Comparison of ENCODE assay signal across 21 cellular contexts in genomic region chr6:37660317-37660716, GRCh38. TPM values are rescaled to one million over a fixed set of nuclear protein-coding genes. Genes with fewer than 3 reads are reported as not detected.
DNase-seq lines count a peak whose midpoint lies in the region; ATAC-seq, FAIRE-seq and TF ChIP-seq lines count a peak whose summit lies in the region.
"Had no signal": no experiment of that assay in that cellular context is flagged by ENCODE, and none has a peak within 500 bp of the region (broad histone marks: within the 10 kb centered on the region; RNA-seq: fewer than 3 reads in every experiment).

No MANE protein-coding gene starts in this region.

- peaks cover 0 to 8% of the 10 kb centered on the region in 2 experiments for H3K36me3 ChIP-seq in SK-N-SH (replicated peaks in 1 of 2; ENCODE audit: control insufficient read depth in 1 of 2, insufficient read depth in 2 of 2, low read length in 1 of 2)
- H3K36me3 ChIP-seq in K562 (ENCODE audit: control insufficient read depth, insufficient read depth, low read length): no peaks in the 10 kb centered on the region
- H3K36me3 ChIP-seq in H1 (ENCODE audit: control insufficient read depth in 2 of 4, insufficient read depth in 4 of 4, low read length in 3 of 4): no peaks in the 10 kb centered on the region
- H3K36me3 ChIP-seq in ovary: no peaks in the 10 kb centered on the region

- no TSS peak for BruUV-seq in K562 (replicated peaks; lab: Mats Ljungman, UMichigan)

- DNase-seq in SK-N-SH (no peak), K562 (ENCODE audit: extremely low read depth in 1 of 4, low spot score in 3 of 4) (no peak), H1 (ENCODE audit: low read depth in 1 of 2, low spot score in 2 of 2) (no peak), ovary (no peak)
- DNase-seq: AML-193; Calu3; CD4-positive, alpha-beta T cell; CD8-positive, alpha-beta T cell; DMS79 treated with DMSO at 0.1 percent for 48 hours; GF-D8 had no signal

- no peak for FAIRE-seq in K562 (lab: Jason Lieb, UNC)
- FAIRE-seq in H1 (lab: Jason Lieb, UNC): no peak
- FAIRE-seq: A549, D721Med, G401.6, GM12891, GM19239 had no signal

- H3K4me1 ChIP-seq in SK-N-SH (ENCODE audit: control insufficient read depth in 1 of 2, insufficient read depth in 2 of 2, low read depth in 1 of 2, low read length in 1 of 2) (peaks cover 12 to 13% of the 10 kb centered on the region in 2 experiments; a peak in 2 of 4 replicates), K562 (replicated peaks in 1 of 2; ENCODE audit: control insufficient read depth in 2 of 2, insufficient read depth in 2 of 2, low read length in 2 of 2) (peaks cover under 1 to 4% of the 10 kb centered on the region in 2 experiments; a peak in 2 of 5 replicates), H1 (replicated peaks in 1 of 4; ENCODE audit: control insufficient read depth in 3 of 4, insufficient read depth in 4 of 4, low read length in 3 of 4) (peaks cover 0 to 1% (median 0%) of the 10 kb centered on the region in 4 experiments; a peak in 3 of 7 replicates), ovary (ENCODE audit: insufficient read depth) (no peaks in the 10 kb centered on the region)

- H3K79me2 ChIP-seq in SK-N-SH (ENCODE audit: insufficient read depth) (no peaks in the 10 kb centered on the region), K562 (ENCODE audit: control insufficient read depth, insufficient read depth, low read length) (no peaks in the 10 kb centered on the region), H1 (ENCODE audit: control insufficient read depth in 1 of 2, insufficient read depth in 2 of 2, low read length in 2 of 2) (no peaks in the 10 kb centered on the region)

- H2BK15ac ChIP-seq in H1 (ENCODE audit: low read length): no peak overlapping the region

- no peak overlapping the region for H2AFZ ChIP-seq in SK-N-SH (ENCODE audit: low read depth)
- H2AFZ ChIP-seq in K562 (ENCODE audit: low read depth, low read length): no peak overlapping the region
- no peak overlapping the region for H2AFZ ChIP-seq in H1 (ENCODE audit: low read length)

- no peak for TF ChIP-seq CTCF in SK-N-SH (IDR thresholded peaks at IDR 0.05)
- TF ChIP-seq CTCF in K562 (IDR thresholded peaks at IDR 0.05 in 2 of 3, conservative IDR thresholded peaks at IDR 0.05 in 1 of 3; ENCODE audit: insufficient read depth in 2 of 3, low read depth in 1 of 3, low read length in 3 of 3): no peak
- no peak for TF ChIP-seq CTCF in H1 (IDR thresholded peaks at IDR 0.05; ENCODE audit: control extremely low read depth in 1 of 3, insufficient read depth in 1 of 3, low read depth in 1 of 3, low read length in 3 of 3)
- no peak for TF ChIP-seq CTCF in ovary (IDR thresholded peaks at IDR 0.05)

- no peak overlapping the region for H3K9ac ChIP-seq in SK-N-SH
- H3K9ac ChIP-seq in K562 (ENCODE audit: insufficient read depth in 1 of 2, low read depth in 2 of 2, low read length in 2 of 2): no peak overlapping the region
- H3K9ac ChIP-seq in H1 (replicated peaks in 1 of 4; ENCODE audit: extremely low read depth in 1 of 4, low read depth in 3 of 4, low read length in 3 of 4): no peak overlapping the region
- H3K9ac ChIP-seq: BLaER1 treated with 17β-estradiol and CSF1 and Interleukin-3, amounts not matched to agents 10 nM and 100 nM had no signal

- no peaks in the 10 kb centered on the region for H3K79me1 ChIP-seq in H1 (ENCODE audit: low read depth, low read length)

- TF ChIP-seq EP300 in SK-N-SH (IDR thresholded peaks at IDR 0.05; ENCODE audit: borderline replicate concordance in 1 of 2, low read depth in 1 of 2, low read length in 1 of 2): no peak
- TF ChIP-seq EP300 in K562 (IDR thresholded peaks at IDR 0.05; ENCODE audit: low read length): no peak
- no peak for TF ChIP-seq EP300 in H1 (IDR thresholded peaks at IDR 0.05; ENCODE audit: borderline replicate concordance in 1 of 2, low read depth in 2 of 2, low read length in 2 of 2)
- no peak for TF ChIP-seq EP300 in ovary (IDR thresholded peaks at IDR 0.05)

- POLR2A ChIA-PET in SK-N-SH (lab: Yijun Ruan, JAX): no interaction called here
- POLR2A ChIA-PET in K562 (lab: Yijun Ruan, JAX): no interaction called here
- POLR2A ChIA-PET in H1 (lab: Charles Lee; ENCODE audit: partially characterized antibody): no interaction called here

- H3F3A ChIP-seq in SK-N-SH (replicated peaks; ENCODE audit: insufficient read depth): no peaks in the 10 kb centered on the region

- H3K23me2 ChIP-seq in H1 (ENCODE audit: low read depth, low read length): no peaks in the 10 kb centered on the region

- ATAC-seq in SK-N-SH treated with all-trans-retinoic acid at 6 μM for 48 hours (no peak), K562 (no peak), GM19467 (IDR thresholded peaks at IDR 0.05; ENCODE audit: unreplicated experiment) (no peak), HG03280 (IDR thresholded peaks at IDR 0.05; ENCODE audit: unreplicated experiment) (no peak)
- ATAC-seq: A549; CD8-positive, alpha-beta T cell had no signal

- H3K9me2 ChIP-seq in SK-N-SH: no peaks in the 10 kb centered on the region

- no peak overlapping the region for H4K5ac ChIP-seq in H1 (ENCODE audit: insufficient read length, low read depth, low read length)

- TF ChIP-seq POLR2A in K562 (conservative IDR thresholded peaks at IDR 0.05): no peak
- TF ChIP-seq POLR2A in H1 (IDR thresholded peaks at IDR 0.05; ENCODE audit: control extremely low read depth in 1 of 2, low read depth in 2 of 2, low read length in 2 of 2): no peak
- TF ChIP-seq POLR2A in ovary (IDR thresholded peaks at IDR 0.05): no peak

- H3K4me2 ChIP-seq in SK-N-SH (no peak overlapping the region), K562 (ENCODE audit: insufficient read depth, low read length) (no peak overlapping the region), H1 (ENCODE audit: insufficient read depth in 1 of 2, low read depth in 2 of 2, low read length in 2 of 2) (no peak overlapping the region)
- H3K4me2 ChIP-seq: A549; BLaER1 treated with 17β-estradiol and CSF1 and Interleukin-3, amounts not matched to agents 10 nM and 100 nM had no signal

- CTCF ChIA-PET in SK-N-SH (lab: Yijun Ruan, JAX): no interaction called here
- CTCF ChIA-PET in K562 (lab: Yijun Ruan, JAX; ENCODE audit: low intra/inter-chr PET ratio): no interaction called here
- CTCF ChIA-PET in H1 (lab: Charles Lee; ENCODE audit: partially characterized antibody): interaction anchor here (0.7 to 1.7 kb wide), 6 partner anchors 10 to 81 kb away, joined by 3 to 5 read pairs (median 4); no protein-coding TSS in a partner anchor

- intact Hi-C loops in K562 (cut with micrococcal nuclease): no loop called here
- intact Hi-C loops in ovary (cut with DNase I): no loop called here

- TF ChIP-seq RAD21 in SK-N-SH (IDR thresholded peaks at IDR 0.05; ENCODE audit: low read length) (no peak), K562 (CRISPR knock-in tag; conservative IDR thresholded peaks at IDR 0.05 in 1 of 2, IDR thresholded peaks at IDR 0.05 in 1 of 2) (no peak), H1 (IDR thresholded peaks at IDR 0.05 in 1 of 2, conservative IDR thresholded peaks at IDR 0.05 in 1 of 2; ENCODE audit: low read depth in 2 of 2, low read length in 2 of 2) (no peak)

- no peak overlapping the region for H3K18ac ChIP-seq in H1 (ENCODE audit: extremely low read depth, low read length)

- H2BK12ac ChIP-seq in H1 (ENCODE audit: low read depth, low read length): no peak overlapping the region

- in situ Hi-C loops in K562 (cut with MboI): no loop called here

- no peak overlapping the region for H4K8ac ChIP-seq in H1 (ENCODE audit: extremely low read depth, insufficient read depth, low read length)

- H2BK120ac ChIP-seq in H1 (replicated peaks; ENCODE audit: low read depth, low read length): no peak overlapping the region

- H3K27me3 ChIP-seq in SK-N-SH (ENCODE audit: insufficient read depth): no peaks in the 10 kb centered on the region
- peaks cover 19 to 38% of the 10 kb centered on the region in 2 experiments for H3K27me3 ChIP-seq in K562 (ENCODE audit: control insufficient read depth in 2 of 2, insufficient read depth in 2 of 2, low read length in 2 of 2)
- no peaks in the 10 kb centered on the region; a peak in 1 of 7 replicates for H3K27me3 ChIP-seq in H1 (replicated peaks in 1 of 4; ENCODE audit: control insufficient read depth in 3 of 4, extremely low read depth in 1 of 4, insufficient read depth in 3 of 4, low read length in 3 of 4)
- no peaks in the 10 kb centered on the region for H3K27me3 ChIP-seq in ovary
- H3K27me3 ChIP-seq: BLaER1 treated with 17β-estradiol and CSF1 and Interleukin-3, amounts not matched to agents 10 nM and 100 nM had no signal

- H3K27ac ChIP-seq in SK-N-SH (ENCODE audit: low read depth in 2 of 2, low read length in 1 of 2) (no peak overlapping the region), K562 (ENCODE audit: extremely low read depth, low read depth, low read length) (no peak overlapping the region), H1 (ENCODE audit: low read depth, low read length) (no peak overlapping the region), ovary (no peak overlapping the region)
- H3K27ac ChIP-seq: 22Rv1; A549; BLaER1 treated with 17β-estradiol and CSF1 and Interleukin-3, amounts not matched to agents 10 nM and 100 nM; C4-2B had no signal

- H2BK5ac ChIP-seq in H1 (ENCODE audit: low read depth, low read length): no peak overlapping the region

- H3K23ac ChIP-seq in H1 (ENCODE audit: insufficient read length): no peak overlapping the region

- H3K14ac ChIP-seq in H1 (ENCODE audit: insufficient read length): no peak overlapping the region

- H3K4ac ChIP-seq in H1 (replicated peaks; ENCODE audit: insufficient read length, low read depth, low read length): no peak overlapping the region

- no peak overlapping the region for H4K91ac ChIP-seq in H1 (replicated peaks; ENCODE audit: insufficient read length, low read length)

- H4K20me1 ChIP-seq in SK-N-SH (ENCODE audit: insufficient read depth) (no peaks in the 10 kb centered on the region), K562 (replicated peaks; ENCODE audit: control insufficient read depth, insufficient read depth, low read length) (peaks cover 10% of the 10 kb centered on the region), H1 (replicated peaks in 1 of 2; ENCODE audit: control insufficient read depth in 1 of 2, insufficient read depth in 2 of 2, low read length in 2 of 2) (no peaks in the 10 kb centered on the region)
- H4K20me1 ChIP-seq: BLaER1 treated with 17β-estradiol and CSF1 and Interleukin-3, amounts not matched to agents 10 nM and 100 nM had no signal

- no peak overlapping the region for H3K56ac ChIP-seq in H1 (replicated peaks; ENCODE audit: insufficient read length, low read depth, low read length)

- H3K9me3 ChIP-seq in SK-N-SH (0 out of 2 replicates have a peak, but pooled peaks cover 6% of the 10 kb centered on the region), K562 (replicated peaks; ENCODE audit: control insufficient read depth, insufficient read depth, low read depth, low read length) (no peaks in the 10 kb centered on the region), H1 (ENCODE audit: insufficient read depth in 2 of 2, low read depth in 1 of 2, low read length in 1 of 2) (no peaks in the 10 kb centered on the region), ovary (no peaks in the 10 kb centered on the region)
- H3K9me3 ChIP-seq: A549 had no signal

- no peaks in the 10 kb centered on the region for H3K9me1 ChIP-seq in K562 (ENCODE audit: control insufficient read depth, insufficient read depth, low read length)

- H2AK5ac ChIP-seq in H1 (ENCODE audit: low read depth, low read length): no peak overlapping the region

- no peak overlapping the region for H3K4me3 ChIP-seq in SK-N-SH (ENCODE audit: low read depth in 2 of 2, low read length in 1 of 2)
- H3K4me3 ChIP-seq in K562: no peak overlapping the region
- no peak overlapping the region for H3K4me3 ChIP-seq in H1 (ENCODE audit: extremely low read depth in 1 of 4, insufficient read depth in 2 of 4, low read depth in 3 of 4, low read length in 4 of 4)
- no peak overlapping the region for H3K4me3 ChIP-seq in ovary
- H3K4me3 ChIP-seq: A549; BLaER1 treated with 17β-estradiol and CSF1 and Interleukin-3, amounts not matched to agents 10 nM and 100 nM had no signal

- no peak overlapping the region for H2BK20ac ChIP-seq in H1 (ENCODE audit: low read length)

RNA-seq across cellular contexts. Expression of gene MDGA1, which starts 37.4 kb away (rescaled TPM):
- 4.4 and 5.1 TPM in 2 replicates for polyA plus RNA-seq in SK-N-SH (2012; rRNA removed)
- polyA plus RNA-seq in SK-N-SH (2012; cell fraction: cytosol; rRNA removed): 1.5 and 2.0 TPM in 2 replicates
- polyA plus RNA-seq in SK-N-SH (2012; cell fraction: nucleus; rRNA removed): 9.9 and 16.9 TPM in 2 replicates
- 3.1 and 9.7 TPM in 2 replicates for total RNA-seq in K562 (2011; cell fraction: chromatin; rRNA removed; ENCODE audit: low replicate concordance)
- 2.6 and 5.3 TPM in 2 replicates for total RNA-seq in K562 (2011; cell fraction: nucleolus; rRNA removed)
- total RNA-seq in K562 (2011; cell fraction: nucleoplasm; rRNA removed): 3.7 and 6.1 TPM in 2 replicates
- total RNA-seq in K562 (2014; rRNA removed): 0.50 and 0.57 TPM in 2 replicates
- total RNA-seq in K562 (2014; rRNA removed; fragmentation: Illumina TruSeq; extraction: Trizol): 0.62 and 0.83 TPM in 2 replicates
- 0.14 and 0.49 TPM in 2 replicates for total RNA-seq in K562 (2015; rRNA removed; fragmentation: Illumina TruSeq; extraction: Trizol)
- total RNA-seq in K562 (2021): 2.2 and 3.2 TPM in 2 replicates
- 0.34 and 2.1 TPM in 2 replicates for polyA plus RNA-seq in K562 (2011; rRNA removed)
- 0.37 and 4.5 TPM in 2 replicates for polyA plus RNA-seq in K562 (2011; cell fraction: cytosol; rRNA removed)
- 0.86 and 9.4 TPM in 2 replicates for polyA plus RNA-seq in K562 (2011; cell fraction: nucleus; rRNA removed)
- polyA plus RNA-seq in K562 (2012): 0.86 and 2.0 TPM in 2 replicates
- polyA plus RNA-seq in K562 (2014; fragmentation: Illumina TruSeq; extraction: Trizol): 0.73 and 1.3 TPM in 2 replicates
- under 1 TPM; 0.18 to 0.31 TPM for polyA plus RNA-seq in K562 (2014; fragmentation: Nextera tagmentation; extraction: Ambion mirVana)
- 1.4 and 2.0 TPM in 2 replicates for polyA plus RNA-seq in K562 (2014; rRNA removed)
- polyA minus RNA-seq in K562 (2011; rRNA and poly(A)+ RNA removed): 0.33 and 2.5 TPM in 2 replicates
- polyA minus RNA-seq in K562 (2011; cell fraction: cytosol; rRNA and poly(A)+ RNA removed): 1.6 TPM in 1 of 2 replicates, not detected in the other
- polyA minus RNA-seq in K562 (2011; cell fraction: nucleus; rRNA and poly(A)+ RNA removed): 0.56 and 3.8 TPM in 2 replicates
- total RNA-seq in H1 (2021; fragmentation: NEBNext Ultra II Directional; extraction: Animal tissue kit (Norgen Biotek cat#: 25700)): 0.61 and 0.74 TPM in 2 replicates
- 0.74 and 2.3 TPM in 2 replicates for polyA plus RNA-seq in H1 (2011; rRNA removed)
- 1.1 TPM for polyA plus RNA-seq in H1 (2011; cell fraction: cytosol; rRNA removed)
- polyA plus RNA-seq in H1 (2011; cell fraction: nucleus; rRNA removed): 2.0 TPM
- polyA plus RNA-seq in H1 (2012, experiment 1 of 2): 0.32 to 1.9 TPM (median 0.65 TPM) in 4 replicates
- 1.4 TPM for polyA plus RNA-seq in H1 (2012, experiment 2 of 2)
- polyA plus RNA-seq in H1 (2013, experiment 1 of 2): 0.49 TPM
- polyA plus RNA-seq in H1 (2013, experiment 2 of 2): 0.53 TPM
- 1.1 and 1.3 TPM in 2 replicates for polyA minus RNA-seq in H1 (2011; rRNA and poly(A)+ RNA removed)
- polyA minus RNA-seq in H1 (2011; cell fraction: cytosol; rRNA and poly(A)+ RNA removed): not detected
- 1.4 TPM for polyA minus RNA-seq in H1 (2011; cell fraction: nucleus; rRNA and poly(A)+ RNA removed)
- total RNA-seq in ovary: 10 to 100 TPM in 5 of 7 donors, 1 to 10 TPM in 2; 4.4 to 24.5 (median 11.6) TPM
- 1 to 10 TPM; 4.8 to 7.0 TPM for polyA plus RNA-seq in ovary
